Comparison of ENCODE assay signal across 10 cellular contexts in the genomic region with DNA sequence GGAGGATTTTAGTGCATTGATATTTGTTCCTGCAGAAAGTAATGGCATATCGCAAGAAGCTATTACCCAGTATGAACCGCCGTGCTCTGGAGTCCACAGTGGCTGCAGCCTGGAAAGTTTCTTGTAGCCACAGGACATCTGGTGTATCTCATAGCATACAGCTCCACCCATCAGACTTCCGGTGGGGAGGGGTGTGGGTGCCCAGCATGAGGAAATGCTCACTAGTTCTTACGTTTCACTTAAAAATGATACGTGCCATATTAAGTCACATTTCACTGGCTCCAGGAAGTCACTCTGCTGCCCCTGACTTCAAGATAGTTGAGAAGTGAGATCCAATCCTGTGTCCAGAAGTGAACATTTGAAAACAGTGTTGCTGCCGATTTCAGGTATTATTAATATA.
DNase-seq lines count a peak whose midpoint lies in the region; ATAC-seq and TF ChIP-seq lines count a peak whose summit lies in the region.
"Had no signal": no experiment of that assay in that cellular context is flagged by ENCODE, and none has a peak within 500 bp of the region (broad histone marks: within the 10 kb centered on the region; RNA-seq: fewer than 3 reads in every experiment).

No MANE protein-coding gene starts in this region.

- POLR2A ChIA-PET in activated B cell treated with CpG ODN at 0.5 μM for 24 hours (lab: Charles Lee): no interaction called here

- H3K36me3 Mint-ChIP-seq in activated B cell treated with CpG ODN at 0.5 μM for 24 hours (ENCODE audit: low read depth) (no peaks in the 10 kb centered on the region), mesothelial cell of epicardium (no peaks in the 10 kb centered on the region)
- H3K36me3 Mint-ChIP-seq in activated CD4-positive, alpha-beta T cell treated with anti-CD3 and anti-CD28 coated beads, Interleukin-2, amount 10 ng/mL, durations not matched to agents 24 days and 14 days (ENCODE audit: low read depth): no peaks in the 10 kb centered on the region

- H3K27me3 Mint-ChIP-seq in activated B cell treated with CpG ODN at 0.5 μM for 24 hours (no peaks in the 10 kb centered on the region), mesothelial cell of epicardium (ENCODE audit: low read depth) (no peaks in the 10 kb centered on the region)
- no peaks in the 10 kb centered on the region for H3K27me3 Mint-ChIP-seq in activated CD4-positive, alpha-beta T cell treated with anti-CD3 and anti-CD28 coated beads, Interleukin-2, amount 10 ng/mL, durations not matched to agents 24 days and 14 days

- H3K4me3 Mint-ChIP-seq in activated B cell treated with CpG ODN at 0.5 μM for 24 hours: no peak overlapping the region
- peak overlapping the region; percentile 21 for H3K4me3 Mint-ChIP-seq in mesothelial cell of epicardium
- H3K4me3 Mint-ChIP-seq in activated CD4-positive, alpha-beta T cell treated with anti-CD3 and anti-CD28 coated beads, Interleukin-2, amount 10 ng/mL, durations not matched to agents 24 days and 14 days: no peak overlapping the region

- H3K4me1 Mint-ChIP-seq in activated B cell treated with CpG ODN at 0.5 μM for 24 hours (no peaks in the 10 kb centered on the region), mesothelial cell of epicardium (no peaks in the 10 kb centered on the region)
- H3K4me1 Mint-ChIP-seq in activated CD4-positive, alpha-beta T cell treated with anti-CD3 and anti-CD28 coated beads, Interleukin-2, amount 10 ng/mL, durations not matched to agents 24 days and 14 days: no peaks in the 10 kb centered on the region

- no peak for TF ChIP-seq CTCF in activated B cell treated with CpG ODN at 0.5 μM for 24 hours (IDR thresholded peaks at IDR 0.05)
- no peak for TF ChIP-seq CTCF in mesothelial cell of epicardium (IDR thresholded peaks at IDR 0.05; ENCODE audit: unreplicated experiment)

- intact Hi-C loops in activated B cell treated with CpG ODN at 0.5 μM for 24 hours (cut with micrococcal nuclease): no loop called here
- intact Hi-C loops in activated CD4-positive, alpha-beta T cell treated with anti-CD3 and anti-CD28 coated beads, Interleukin-2, amount 10 ng/mL, durations not matched to agents 24 days and 14 days (cut with micrococcal nuclease): no loop called here

- peak; percentile 69 for DNase-seq in EH (ENCODE audit: low read depth)
- DNase-seq in HuH-7.5 (ENCODE audit: low spot score): peak; percentile 1
- DNase-seq in activated B cell treated with CpG ODN at 0.5 μM for 24 hours: no peak
- no peak for DNase-seq in mesothelial cell of epicardium (ENCODE audit: low spot score in 2 of 2, unreplicated experiment in 2 of 2)
- DNase-seq in stimulated activated CD4-positive, alpha-beta T cell treated with anti-CD3 and anti-CD28 coated beads, Interleukin-4, amount 100 ng/mL, for 4 hours: no peak
- no peak for DNase-seq in activated CD4-positive, alpha-beta T cell treated with anti-CD3 and anti-CD28 coated beads, Interleukin-2, amount 10 ng/mL, durations not matched to agents 24 days and 14 days
- DNase-seq in DMS79 treated with DMSO at 0.1 percent for 48 hours (lab: John Stamatoyannopoulos, UW): no peak
- DNase-seq in cerebellar nuclear complex (lab: John Stamatoyannopoulos, UW): no peak
- DNase-seq: EL; NK-92 treated with Interleukin-12 subunit alpha and Interleukin-12 subunit beta, amount 100 ng/mL, for 24 hours had no signal

- CTCF ChIA-PET in activated B cell treated with CpG ODN at 0.5 μM for 24 hours (lab: Charles Lee): no interaction called here

- ATAC-seq in activated B cell treated with CpG ODN at 0.5 μM for 24 hours (ENCODE audit: low read depth): peak; percentile 49

- H3K9me3 Mint-ChIP-seq in activated B cell treated with CpG ODN at 0.5 μM for 24 hours (peaks cover 6% of the 10 kb centered on the region), mesothelial cell of epicardium (no peaks in the 10 kb centered on the region)
- no peaks in the 10 kb centered on the region for H3K9me3 Mint-ChIP-seq in activated CD4-positive, alpha-beta T cell treated with anti-CD3 and anti-CD28 coated beads, Interleukin-2, amount 10 ng/mL, durations not matched to agents 24 days and 14 days

- H3K27ac Mint-ChIP-seq in activated B cell treated with CpG ODN at 0.5 μM for 24 hours (no peak overlapping the region), mesothelial cell of epicardium (no peak overlapping the region)
- H3K27ac Mint-ChIP-seq in activated CD4-positive, alpha-beta T cell treated with anti-CD3 and anti-CD28 coated beads, Interleukin-2, amount 10 ng/mL, durations not matched to agents 24 days and 14 days: no peak overlapping the region

Comparison
In these comparisons a context has a peak if more than half of its experiments do, and no peak if none do; other contexts are left out.
1. DNase-seq: peak in EH (single experiment) and HuH-7.5 (single experiment); none in activated B cell treated with CpG ODN at 0.5 μM for 24 hours (single experiment), mesothelial cell of epicardium (0 of 2), stimulated activated CD4-positive, alpha-beta T cell treated with anti-CD3 and anti-CD28 coated beads, Interleukin-4, amount 100 ng/mL, for 4 hours (0 of 2), activated CD4-positive, alpha-beta T cell treated with anti-CD3 and anti-CD28 coated beads, Interleukin-2, amount 10 ng/mL, durations not matched to agents 24 days and 14 days (single experiment), DMS79 treated with DMSO at 0.1 percent for 48 hours (single experiment) and cerebellar nuclear complex (0 of 2).